1 cellular context compared by ENCODE assay signal in the genomic region with DNA sequence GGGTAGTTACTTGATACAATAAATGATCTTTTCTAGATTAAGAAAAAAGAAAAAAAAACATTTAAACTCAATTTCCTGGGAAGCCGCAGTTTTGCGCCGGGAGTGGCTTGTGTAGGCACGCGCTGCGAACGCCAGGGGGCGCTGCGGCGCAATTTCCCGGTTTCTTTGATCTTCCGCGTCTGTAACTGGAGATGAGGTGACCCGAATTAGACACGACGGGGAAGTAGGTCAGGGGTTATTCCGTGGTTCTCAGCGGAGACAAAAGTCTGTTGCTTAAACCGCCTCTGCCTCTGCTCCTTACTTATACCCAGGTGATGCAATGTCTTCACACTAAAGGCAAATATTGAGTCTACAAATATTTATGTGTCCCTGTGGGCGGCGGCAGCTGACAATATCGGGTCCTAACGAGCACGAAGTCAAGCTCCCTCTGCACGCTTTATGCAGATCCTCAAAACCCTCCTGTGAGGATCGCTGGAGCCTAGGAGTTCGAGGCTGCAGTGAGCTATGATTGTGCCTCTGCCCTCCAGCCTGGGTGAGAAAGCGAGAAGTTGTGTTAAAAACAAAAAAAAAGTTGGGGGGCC.
TF ChIP-seq lines count a peak whose summit lies in the region.

No MANE protein-coding gene starts in this region.

TF ChIP-seq in HepG2, 621 proteins besides CTCF, POLR2A, EP300 and RAD21 (continued from another document and continues in another):
- TF ChIP-seq, protein P1, sequence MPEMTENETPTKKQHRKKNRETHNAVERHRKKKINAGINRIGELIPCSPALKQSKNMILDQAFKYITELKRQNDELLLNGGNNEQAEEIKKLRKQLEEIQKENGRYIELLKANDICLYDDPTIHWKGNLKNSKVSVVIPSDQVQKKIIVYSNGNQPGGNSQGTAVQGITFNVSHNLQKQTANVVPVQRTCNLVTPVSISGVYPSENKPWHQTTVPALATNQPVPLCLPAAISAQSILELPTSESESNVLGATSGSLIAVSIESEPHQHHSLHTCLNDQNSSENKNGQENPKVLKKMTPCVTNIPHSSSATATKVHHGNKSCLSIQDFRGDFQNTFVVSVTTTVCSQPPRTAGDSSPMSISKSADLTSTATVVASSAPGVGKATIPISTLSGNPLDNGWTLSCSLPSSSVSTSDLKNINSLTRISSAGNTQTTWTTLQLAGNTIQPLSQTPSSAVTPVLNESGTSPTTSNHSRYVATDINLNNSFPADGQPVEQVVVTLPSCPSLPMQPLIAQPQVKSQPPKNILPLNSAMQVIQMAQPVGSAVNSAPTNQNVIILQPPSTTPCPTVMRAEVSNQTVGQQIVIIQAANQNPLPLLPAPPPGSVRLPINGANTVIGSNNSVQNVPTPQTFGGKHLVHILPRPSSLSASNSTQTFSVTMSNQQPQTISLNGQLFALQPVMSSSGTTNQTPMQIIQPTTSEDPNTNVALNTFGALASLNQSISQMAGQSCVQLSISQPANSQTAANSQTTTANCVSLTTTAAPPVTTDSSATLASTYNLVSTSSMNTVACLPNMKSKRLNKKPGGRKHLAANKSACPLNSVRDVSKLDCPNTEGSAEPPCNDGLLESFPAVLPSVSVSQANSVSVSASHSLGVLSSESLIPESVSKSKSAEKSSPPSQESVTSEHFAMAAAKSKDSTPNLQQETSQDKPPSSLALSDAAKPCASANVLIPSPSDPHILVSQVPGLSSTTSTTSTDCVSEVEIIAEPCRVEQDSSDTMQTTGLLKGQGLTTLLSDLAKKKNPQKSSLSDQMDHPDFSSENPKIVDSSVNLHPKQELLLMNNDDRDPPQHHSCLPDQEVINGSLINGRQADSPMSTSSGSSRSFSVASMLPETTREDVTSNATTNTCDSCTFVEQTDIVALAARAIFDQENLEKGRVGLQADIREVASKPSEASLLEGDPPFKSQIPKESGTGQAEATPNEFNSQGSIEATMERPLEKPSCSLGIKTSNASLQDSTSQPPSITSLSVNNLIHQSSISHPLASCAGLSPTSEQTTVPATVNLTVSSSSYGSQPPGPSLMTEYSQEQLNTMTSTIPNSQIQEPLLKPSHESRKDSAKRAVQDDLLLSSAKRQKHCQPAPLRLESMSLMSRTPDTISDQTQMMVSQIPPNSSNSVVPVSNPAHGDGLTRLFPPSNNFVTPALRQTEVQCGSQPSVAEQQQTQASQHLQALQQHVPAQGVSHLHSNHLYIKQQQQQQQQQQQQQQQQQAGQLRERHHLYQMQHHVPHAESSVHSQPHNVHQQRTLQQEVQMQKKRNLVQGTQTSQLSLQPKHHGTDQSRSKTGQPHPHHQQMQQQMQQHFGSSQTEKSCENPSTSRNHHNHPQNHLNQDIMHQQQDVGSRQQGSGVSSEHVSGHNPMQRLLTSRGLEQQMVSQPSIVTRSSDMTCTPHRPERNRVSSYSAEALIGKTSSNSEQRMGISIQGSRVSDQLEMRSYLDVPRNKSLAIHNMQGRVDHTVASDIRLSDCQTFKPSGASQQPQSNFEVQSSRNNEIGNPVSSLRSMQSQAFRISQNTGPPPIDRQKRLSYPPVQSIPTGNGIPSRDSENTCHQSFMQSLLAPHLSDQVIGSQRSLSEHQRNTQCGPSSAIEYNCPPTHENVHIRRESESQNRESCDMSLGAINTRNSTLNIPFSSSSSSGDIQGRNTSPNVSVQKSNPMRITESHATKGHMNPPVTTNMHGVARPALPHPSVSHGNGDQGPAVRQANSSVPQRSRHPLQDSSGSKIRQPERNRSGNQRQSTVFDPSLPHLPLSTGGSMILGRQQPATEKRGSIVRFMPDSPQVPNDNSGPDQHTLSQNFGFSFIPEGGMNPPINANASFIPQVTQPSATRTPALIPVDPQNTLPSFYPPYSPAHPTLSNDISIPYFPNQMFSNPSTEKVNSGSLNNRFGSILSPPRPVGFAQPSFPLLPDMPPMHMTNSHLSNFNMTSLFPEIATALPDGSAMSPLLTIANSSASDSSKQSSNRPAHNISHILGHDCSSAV (CRISPR knock-in tag; IDR thresholded peaks at IDR 0.05; ENCODE audit: borderline replicate concordance): no peak
- no peak for TF ChIP-seq ISX (CRISPR knock-in tag; conservative IDR thresholded peaks at IDR 0.05)
- peak; percentile 87 for TF ChIP-seq MIXL1 (CRISPR knock-in tag; IDR thresholded peaks at IDR 0.05)
- no peak for TF ChIP-seq SPEN (CRISPR knock-in tag; IDR thresholded peaks at IDR 0.05; ENCODE audit: low read depth)
- TF ChIP-seq, protein P2, sequence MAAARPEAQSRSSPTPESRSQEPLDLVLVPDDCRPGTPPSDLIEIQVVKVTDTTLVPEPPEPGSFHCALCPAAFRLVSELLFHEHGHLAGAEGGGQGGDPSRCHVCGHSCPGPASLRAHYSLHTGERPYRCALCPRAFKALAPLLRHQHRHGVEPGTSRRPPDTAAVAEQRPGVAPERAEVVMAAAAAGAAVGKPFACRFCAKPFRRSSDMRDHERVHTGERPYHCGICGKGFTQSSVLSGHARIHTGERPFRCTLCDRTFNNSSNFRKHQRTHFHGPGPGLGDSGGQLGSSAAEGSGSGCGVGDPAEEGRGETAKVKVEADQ (CRISPR knock-in tag; IDR thresholded peaks at IDR 0.05; ENCODE audit: borderline replicate concordance): peak; percentile 66; the same call in 1 of the 2 replicates
- peak; percentile 97 for TF ChIP-seq TBL1XR1 (IDR thresholded peaks at IDR 0.05; ENCODE audit: borderline replicate concordance, low read length, partially characterized antibody)
- TF ChIP-seq, protein P3, sequence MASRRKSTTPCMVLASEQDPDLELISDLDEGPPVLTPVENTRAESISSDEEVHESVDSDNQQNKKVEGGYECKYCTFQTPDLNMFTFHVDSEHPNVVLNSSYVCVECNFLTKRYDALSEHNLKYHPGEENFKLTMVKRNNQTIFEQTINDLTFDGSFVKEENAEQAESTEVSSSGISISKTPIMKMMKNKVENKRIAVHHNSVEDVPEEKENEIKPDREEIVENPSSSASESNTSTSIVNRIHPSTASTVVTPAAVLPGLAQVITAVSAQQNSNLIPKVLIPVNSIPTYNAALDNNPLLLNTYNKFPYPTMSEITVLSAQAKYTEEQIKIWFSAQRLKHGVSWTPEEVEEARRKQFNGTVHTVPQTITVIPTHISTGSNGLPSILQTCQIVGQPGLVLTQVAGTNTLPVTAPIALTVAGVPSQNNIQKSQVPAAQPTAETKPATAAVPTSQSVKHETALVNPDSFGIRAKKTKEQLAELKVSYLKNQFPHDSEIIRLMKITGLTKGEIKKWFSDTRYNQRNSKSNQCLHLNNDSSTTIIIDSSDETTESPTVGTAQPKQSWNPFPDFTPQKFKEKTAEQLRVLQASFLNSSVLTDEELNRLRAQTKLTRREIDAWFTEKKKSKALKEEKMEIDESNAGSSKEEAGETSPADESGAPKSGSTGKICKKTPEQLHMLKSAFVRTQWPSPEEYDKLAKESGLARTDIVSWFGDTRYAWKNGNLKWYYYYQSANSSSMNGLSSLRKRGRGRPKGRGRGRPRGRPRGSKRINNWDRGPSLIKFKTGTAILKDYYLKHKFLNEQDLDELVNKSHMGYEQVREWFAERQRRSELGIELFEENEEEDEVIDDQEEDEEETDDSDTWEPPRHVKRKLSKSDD (CRISPR knock-in tag; IDR thresholded peaks at IDR 0.05; ENCODE audit: low read depth): no peak
- no peak for TF ChIP-seq CBX2 (IDR thresholded peaks at IDR 0.05; ENCODE audit: low read depth, low read length)
- no peak for TF ChIP-seq CBX2 (CRISPR knock-in tag; IDR thresholded peaks at IDR 0.05; ENCODE audit: low read depth)
- peak; percentile 45; the same call in 1 of the 2 replicates for TF ChIP-seq ETV5 (CRISPR knock-in tag; IDR thresholded peaks at IDR 0.05; ENCODE audit: borderline replicate concordance)
- no peak for TF ChIP-seq MAFK (conservative IDR thresholded peaks at IDR 0.05 in 1 of 2, IDR thresholded peaks at IDR 0.05 in 1 of 2; ENCODE audit: low read length in 2 of 2)
- peak; percentile 79 for TF ChIP-seq PITX1 (CRISPR knock-in tag; IDR thresholded peaks at IDR 0.05)
- TF ChIP-seq ELF4 (CRISPR knock-in tag; IDR thresholded peaks at IDR 0.05; ENCODE audit: borderline replicate concordance): no peak
- TF ChIP-seq ZNF670 (CRISPR knock-in tag; IDR thresholded peaks at IDR 0.05; ENCODE audit: borderline replicate concordance): peak; percentile 80
- no peak for TF ChIP-seq ATF7-NPFF (CRISPR knock-in tag; IDR thresholded peaks at IDR 0.05; ENCODE audit: low read depth)
- TF ChIP-seq, protein P4, sequence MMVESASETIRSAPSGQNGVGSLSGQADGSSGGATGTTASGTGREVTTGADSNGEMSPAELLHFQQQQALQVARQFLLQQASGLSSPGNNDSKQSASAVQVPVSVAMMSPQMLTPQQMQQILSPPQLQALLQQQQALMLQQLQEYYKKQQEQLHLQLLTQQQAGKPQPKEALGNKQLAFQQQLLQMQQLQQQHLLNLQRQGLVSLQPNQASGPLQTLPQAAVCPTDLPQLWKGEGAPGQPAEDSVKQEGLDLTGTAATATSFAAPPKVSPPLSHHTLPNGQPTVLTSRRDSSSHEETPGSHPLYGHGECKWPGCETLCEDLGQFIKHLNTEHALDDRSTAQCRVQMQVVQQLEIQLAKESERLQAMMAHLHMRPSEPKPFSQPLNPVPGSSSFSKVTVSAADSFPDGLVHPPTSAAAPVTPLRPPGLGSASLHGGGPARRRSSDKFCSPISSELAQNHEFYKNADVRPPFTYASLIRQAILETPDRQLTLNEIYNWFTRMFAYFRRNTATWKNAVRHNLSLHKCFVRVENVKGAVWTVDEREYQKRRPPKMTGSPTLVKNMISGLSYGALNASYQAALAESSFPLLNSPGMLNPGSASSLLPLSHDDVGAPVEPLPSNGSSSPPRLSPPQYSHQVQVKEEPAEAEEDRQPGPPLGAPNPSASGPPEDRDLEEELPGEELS (CRISPR knock-in tag; IDR thresholded peaks at IDR 0.05): peak; percentile 91
- no peak for TF ChIP-seq RBM22 (optimal IDR thresholded peaks at IDR 0.05; ENCODE audit: low read length)
- TF ChIP-seq ZMAT3 (CRISPR knock-in tag; conservative IDR thresholded peaks at IDR 0.05): 0 out of 2 replicates have a peak, but pooled peaks have one; percentile 61
- TF ChIP-seq HNRNPUL1 (IDR thresholded peaks at IDR 0.05; ENCODE audit: low read depth, low read length): no peak
- TF ChIP-seq, protein P5, sequence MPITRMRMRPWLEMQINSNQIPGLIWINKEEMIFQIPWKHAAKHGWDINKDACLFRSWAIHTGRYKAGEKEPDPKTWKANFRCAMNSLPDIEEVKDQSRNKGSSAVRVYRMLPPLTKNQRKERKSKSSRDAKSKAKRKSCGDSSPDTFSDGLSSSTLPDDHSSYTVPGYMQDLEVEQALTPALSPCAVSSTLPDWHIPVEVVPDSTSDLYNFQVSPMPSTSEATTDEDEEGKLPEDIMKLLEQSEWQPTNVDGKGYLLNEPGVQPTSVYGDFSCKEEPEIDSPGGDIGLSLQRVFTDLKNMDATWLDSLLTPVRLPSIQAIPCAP (CRISPR knock-in tag; IDR thresholded peaks at IDR 0.05; ENCODE audit: low read depth): no peak
- no peak for TF ChIP-seq ZNF883 (CRISPR knock-in tag; IDR thresholded peaks at IDR 0.05; ENCODE audit: not compliant biosample characterization)
- peak; percentile 98 for TF ChIP-seq SKI (IDR thresholded peaks at IDR 0.05; ENCODE audit: partially characterized antibody)
- TF ChIP-seq, protein P6, sequence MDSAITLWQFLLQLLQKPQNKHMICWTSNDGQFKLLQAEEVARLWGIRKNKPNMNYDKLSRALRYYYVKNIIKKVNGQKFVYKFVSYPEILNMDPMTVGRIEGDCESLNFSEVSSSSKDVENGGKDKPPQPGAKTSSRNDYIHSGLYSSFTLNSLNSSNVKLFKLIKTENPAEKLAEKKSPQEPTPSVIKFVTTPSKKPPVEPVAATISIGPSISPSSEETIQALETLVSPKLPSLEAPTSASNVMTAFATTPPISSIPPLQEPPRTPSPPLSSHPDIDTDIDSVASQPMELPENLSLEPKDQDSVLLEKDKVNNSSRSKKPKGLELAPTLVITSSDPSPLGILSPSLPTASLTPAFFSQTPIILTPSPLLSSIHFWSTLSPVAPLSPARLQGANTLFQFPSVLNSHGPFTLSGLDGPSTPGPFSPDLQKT (CRISPR knock-in tag; IDR thresholded peaks at IDR 0.05; ENCODE audit: borderline replicate concordance): no peak
- peak; percentile 69; the same call in 1 of the 2 replicates for TF ChIP-seq TRIM24 (CRISPR knock-in tag; IDR thresholded peaks at IDR 0.05)
- TF ChIP-seq ZNF367 (CRISPR knock-in tag; IDR thresholded peaks at IDR 0.05; ENCODE audit: borderline replicate concordance): no peak
- TF ChIP-seq MEF2D (CRISPR knock-in tag; IDR thresholded peaks at IDR 0.05): peak; percentile 82
- TF ChIP-seq ZNF33A (CRISPR knock-in tag; IDR thresholded peaks at IDR 0.05; ENCODE audit: borderline replicate concordance): peak; percentile 83; the same call in 1 of the 2 replicates
- no peak for TF ChIP-seq MTA3 (CRISPR knock-in tag; IDR thresholded peaks at IDR 0.05)
- TF ChIP-seq, protein P7, sequence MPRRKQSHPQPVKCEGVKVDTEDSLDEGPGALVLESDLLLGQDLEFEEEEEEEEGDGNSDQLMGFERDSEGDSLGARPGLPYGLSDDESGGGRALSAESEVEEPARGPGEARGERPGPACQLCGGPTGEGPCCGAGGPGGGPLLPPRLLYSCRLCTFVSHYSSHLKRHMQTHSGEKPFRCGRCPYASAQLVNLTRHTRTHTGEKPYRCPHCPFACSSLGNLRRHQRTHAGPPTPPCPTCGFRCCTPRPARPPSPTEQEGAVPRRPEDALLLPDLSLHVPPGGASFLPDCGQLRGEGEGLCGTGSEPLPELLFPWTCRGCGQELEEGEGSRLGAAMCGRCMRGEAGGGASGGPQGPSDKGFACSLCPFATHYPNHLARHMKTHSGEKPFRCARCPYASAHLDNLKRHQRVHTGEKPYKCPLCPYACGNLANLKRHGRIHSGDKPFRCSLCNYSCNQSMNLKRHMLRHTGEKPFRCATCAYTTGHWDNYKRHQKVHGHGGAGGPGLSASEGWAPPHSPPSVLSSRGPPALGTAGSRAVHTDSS (CRISPR knock-in tag; conservative IDR thresholded peaks at IDR 0.05): no peak
- no peak for TF ChIP-seq FOXM1 (CRISPR knock-in tag; IDR thresholded peaks at IDR 0.05)
- no peak for TF ChIP-seq ZNF251 (CRISPR knock-in tag; IDR thresholded peaks at IDR 0.05)
- no peak for TF ChIP-seq ZNF329 (CRISPR knock-in tag; IDR thresholded peaks at IDR 0.05; ENCODE audit: low read depth)
- peak; percentile 28 for TF ChIP-seq JARID2 (CRISPR knock-in tag; IDR thresholded peaks at IDR 0.05; ENCODE audit: insufficient replicate concordance)
- peak; percentile 100 for TF ChIP-seq PPARG (CRISPR knock-in tag; conservative IDR thresholded peaks at IDR 0.05)
- TF ChIP-seq ZNF672 (CRISPR knock-in tag; IDR thresholded peaks at IDR 0.05): no peak
- TF ChIP-seq NFIB (CRISPR knock-in tag; IDR thresholded peaks at IDR 0.05; ENCODE audit: borderline replicate concordance): no peak
- TF ChIP-seq ZNF33B (CRISPR knock-in tag; IDR thresholded peaks at IDR 0.05): no peak
- peak; percentile 78 for TF ChIP-seq MED1 (CRISPR knock-in tag; IDR thresholded peaks at IDR 0.05)
- no peak for TF ChIP-seq GATA4 (IDR thresholded peaks at IDR 0.05; ENCODE audit: borderline replicate concordance, low read depth)
- 0 out of 2 replicates have a peak, but pooled peaks have one; percentile 16 for TF ChIP-seq PHF20 (CRISPR knock-in tag; IDR thresholded peaks at IDR 0.05)
- no peak; the same call in 1 of the 2 replicates for TF ChIP-seq ZNF709 (CRISPR knock-in tag; IDR thresholded peaks at IDR 0.05)
- no peak for TF ChIP-seq GABPA (IDR thresholded peaks at IDR 0.05; ENCODE audit: low read depth, low read length)
- peak; percentile 24; the same call in 1 of the 2 replicates for TF ChIP-seq GABPA (CRISPR knock-in tag; IDR thresholded peaks at IDR 0.05; ENCODE audit: low read depth)
- no peak for TF ChIP-seq ZSCAN22 (CRISPR knock-in tag; IDR thresholded peaks at IDR 0.05)
- TF ChIP-seq HES4 (CRISPR knock-in tag; IDR thresholded peaks at IDR 0.05; ENCODE audit: borderline replicate concordance): no peak
- TF ChIP-seq NFKB2 (CRISPR knock-in tag; IDR thresholded peaks at IDR 0.05; ENCODE audit: borderline replicate concordance): no peak
- peak; percentile 67 for TF ChIP-seq ZMYM4 (CRISPR knock-in tag; IDR thresholded peaks at IDR 0.05)
- TF ChIP-seq SP140L (CRISPR knock-in tag; IDR thresholded peaks at IDR 0.05; ENCODE audit: borderline replicate concordance): 0 out of 2 replicates have a peak, but pooled peaks have one; percentile 75
- no peak for TF ChIP-seq PTBP1 (IDR thresholded peaks at IDR 0.05; ENCODE audit: low read depth, low read length, poor library complexity, severe bottlenecking)
